Comparison of ENCODE assay signal across 1 cellular context in genomic region chr2:200319587-200320337, GRCh38.
TF ChIP-seq lines count a peak whose summit lies in the region.

No MANE protein-coding gene starts in this region.

TF ChIP-seq in HepG2, 621 proteins besides CTCF, POLR2A, EP300 and RAD21 (continued from another document and continues in another):
- TF ChIP-seq HINFP (CRISPR knock-in tag; IDR thresholded peaks at IDR 0.05; ENCODE audit: low read depth) (no peak), E2F2 (CRISPR knock-in tag; IDR thresholded peaks at IDR 0.05; ENCODE audit: borderline replicate concordance) (no peak), ZNF383 (CRISPR knock-in tag; IDR thresholded peaks at IDR 0.05; ENCODE audit: borderline replicate concordance) (no peak), ZNF550 (CRISPR knock-in tag; IDR thresholded peaks at IDR 0.05; ENCODE audit: borderline replicate concordance) (no peak), ZNF781 (CRISPR knock-in tag; IDR thresholded peaks at IDR 0.05; ENCODE audit: borderline replicate concordance, not compliant biosample characterization) (no peak), HNRNPH1 (optimal IDR thresholded peaks at IDR 0.05; ENCODE audit: low read depth, low read length) (no peak), ZNF503 (CRISPR knock-in tag; IDR thresholded peaks at IDR 0.05) (peak; percentile 78; the same call in 1 of the 2 replicates), STAT5B (CRISPR knock-in tag; IDR thresholded peaks at IDR 0.05) (no peak), RFXANK (CRISPR knock-in tag; IDR thresholded peaks at IDR 0.05) (no peak; the same call in 1 of the 2 replicates), ZSCAN25 (CRISPR knock-in tag; IDR thresholded peaks at IDR 0.05) (no peak), SIX1 (CRISPR knock-in tag; IDR thresholded peaks at IDR 0.05; ENCODE audit: borderline replicate concordance) (peak; percentile 96), ZNF549 (CRISPR knock-in tag; IDR thresholded peaks at IDR 0.05) (no peak), ARID5B (CRISPR knock-in tag; IDR thresholded peaks at IDR 0.05) (peak; percentile 96), CHD2 (IDR thresholded peaks at IDR 0.05; ENCODE audit: low read depth, low read length) (no peak), ZSCAN29 (CRISPR knock-in tag; conservative IDR thresholded peaks at IDR 0.05) (no peak), JUND (CRISPR knock-in tag; IDR thresholded peaks at IDR 0.05) (peak; percentile 94), PAF1 (CRISPR knock-in tag; IDR thresholded peaks at IDR 0.05) (no peak), MAF1 (CRISPR knock-in tag; IDR thresholded peaks at IDR 0.05; ENCODE audit: borderline replicate concordance) (no peak), ZNF496 (CRISPR knock-in tag; IDR thresholded peaks at IDR 0.05; ENCODE audit: insufficient replicate concordance) (no peak), SMAD3 (CRISPR knock-in tag; IDR thresholded peaks at IDR 0.05) (peak; percentile 42; the same call in 1 of the 2 replicates), GFI1 (CRISPR knock-in tag; IDR thresholded peaks at IDR 0.05; ENCODE audit: borderline replicate concordance) (no peak), SOX13 (IDR thresholded peaks at IDR 0.05) (no peak), SOX13 (CRISPR knock-in tag; conservative IDR thresholded peaks at IDR 0.05 in 1 of 2, IDR thresholded peaks at IDR 0.05 in 1 of 2) (peak in 1 of 2 experiments; percentile 84; a peak in 2 of 4 replicates), PREB (CRISPR knock-in tag; IDR thresholded peaks at IDR 0.05) (no peak), ZNF577 (CRISPR knock-in tag; IDR thresholded peaks at IDR 0.05; ENCODE audit: borderline replicate concordance, low read depth) (no peak), EEA1 (CRISPR knock-in tag; IDR thresholded peaks at IDR 0.05; ENCODE audit: borderline replicate concordance) (no peak), CSRNP1 (CRISPR knock-in tag; IDR thresholded peaks at IDR 0.05) (no peak), ZSCAN20 (CRISPR knock-in tag; IDR thresholded peaks at IDR 0.05; ENCODE audit: borderline replicate concordance) (peak; percentile 26; the same call in 1 of the 2 replicates), ZNF256 (CRISPR knock-in tag; conservative IDR thresholded peaks at IDR 0.05) (no peak), NFKBIZ (CRISPR knock-in tag; IDR thresholded peaks at IDR 0.05) (no peak), SAFB2 (CRISPR knock-in tag; IDR thresholded peaks at IDR 0.05; ENCODE audit: borderline replicate concordance, low read depth) (no peak), ZZZ3 (CRISPR knock-in tag; IDR thresholded peaks at IDR 0.05; ENCODE audit: borderline replicate concordance) (no peak), TCF7 (IDR thresholded peaks at IDR 0.05; ENCODE audit: low read depth) (peak; percentile 56), E2F1 (CRISPR knock-in tag; IDR thresholded peaks at IDR 0.05) (peak; percentile 46; the same call in 1 of the 2 replicates), NFE2 (CRISPR knock-in tag; IDR thresholded peaks at IDR 0.05) (no peak), ZNF546 (CRISPR knock-in tag; conservative IDR thresholded peaks at IDR 0.05) (no peak), ASH2L (IDR thresholded peaks at IDR 0.05; ENCODE audit: insufficient read length, low read depth, low read length) (no peak), JDP2 (CRISPR knock-in tag; IDR thresholded peaks at IDR 0.05; ENCODE audit: borderline replicate concordance) (no peak), MZF1 (CRISPR knock-in tag; IDR thresholded peaks at IDR 0.05; ENCODE audit: borderline replicate concordance) (no peak), ZNF800 (CRISPR knock-in tag; IDR thresholded peaks at IDR 0.05) (no peak; the same call in 1 of the 2 replicates), ZBTB25 (CRISPR knock-in tag; IDR thresholded peaks at IDR 0.05) (peak; percentile 82; the same call in 1 of the 2 replicates)
